8 cellular contexts compared by ENCODE assay signal in genomic region chr17:34579017-34579946, GRCh38. TPM values are rescaled to one million over a fixed set of nuclear protein-coding genes. Genes with fewer than 3 reads are reported as not detected.
A peak's percentile ranks its signal among the peaks of the same experiment; 100 is the strongest.
DNase-seq lines count a peak whose midpoint lies in the region; ATAC-seq, FAIRE-seq and TF ChIP-seq lines count a peak whose summit lies in the region.

TMEM132E (plus strand) TSS chr17:34579582; CDS start chr17:34581077, 1,495 bp downstream.

- H3K9me3 Mint-ChIP-seq in activated B cell treated with CpG ODN at 0.5 μM for 24 hours: peaks cover 3% of the 10 kb centered on the region
- peaks cover 11% of the 10 kb centered on the region for H3K9me3 Mint-ChIP-seq in nephron progenitor cell

- intact Hi-C loops in activated B cell treated with CpG ODN at 0.5 μM for 24 hours (cut with micrococcal nuclease): no loop called here

- FAIRE-seq in GM19239 (lab: Jason Lieb, UNC): no peak

- POLR2A ChIA-PET in activated B cell treated with CpG ODN at 0.5 μM for 24 hours (lab: Charles Lee): no interaction called here

- H3K27ac Mint-ChIP-seq in activated B cell treated with CpG ODN at 0.5 μM for 24 hours: no peak within 1 kb of the TSS
- no peak within 1 kb of the TSS for H3K27ac Mint-ChIP-seq in nephron progenitor cell

- TF ChIP-seq CTCF in activated B cell treated with CpG ODN at 0.5 μM for 24 hours (IDR thresholded peaks at IDR 0.05): no peak
- TF ChIP-seq CTCF in fibroblast of the aortic adventitia (IDR thresholded peaks at IDR 0.05; ENCODE audit: insufficient read depth, low read length): no peak
- TF ChIP-seq CTCF in nephron progenitor cell (IDR thresholded peaks at IDR 0.05): no peak

- CTCF ChIA-PET in activated B cell treated with CpG ODN at 0.5 μM for 24 hours (lab: Charles Lee): no interaction called here

- H3K4me3 Mint-ChIP-seq in activated B cell treated with CpG ODN at 0.5 μM for 24 hours: peak within 1 kb of the TSS; percentile 70
- peak within 1 kb of the TSS; percentile 79 for H3K4me3 Mint-ChIP-seq in nephron progenitor cell

- H3K27me3 Mint-ChIP-seq in activated B cell treated with CpG ODN at 0.5 μM for 24 hours (peaks cover 67% of the 10 kb centered on the region), nephron progenitor cell (ENCODE audit: low read depth, poor library complexity) (peaks cover 100% of the 10 kb centered on the region)

- H3K4me3 ChIP-seq in fibroblast of the aortic adventitia (ENCODE audit: low read depth, low read length): peak within 1 kb of the TSS; percentile 53

- ATAC-seq in activated B cell treated with CpG ODN at 0.5 μM for 24 hours (ENCODE audit: low read depth): no peak
- no peak for ATAC-seq in GM19328 (IDR thresholded peaks at IDR 0.05; ENCODE audit: unreplicated experiment)

- DNase-seq in stimulated activated CD4-positive, alpha-beta T cell treated with anti-CD3 and anti-CD28 coated beads, Interleukin-12 subunit alpha, Interleukin-12 subunit beta, amount 100 ng/mL, for 4 hours: peak; percentile 30
- no peak for DNase-seq in stimulated activated CD4-positive, alpha-beta T cell treated with anti-CD3 and anti-CD28 coated beads, Interleukin-1b, Interleukin-23, amount 100 ng/mL, for 48 hours
- DNase-seq in activated B cell treated with CpG ODN at 0.5 μM for 24 hours (no peak), fibroblast of the aortic adventitia (ENCODE audit: low read depth) (peak; percentile 5), nephron progenitor cell (peak; percentile 80), A172 (ENCODE audit: low spot score) (no peak), GM19239 (ENCODE audit: insufficient read length, low spot score) (no peak)

- peaks cover 17% of the 10 kb centered on the region for H3K4me1 Mint-ChIP-seq in activated B cell treated with CpG ODN at 0.5 μM for 24 hours
- H3K4me1 Mint-ChIP-seq in nephron progenitor cell: peaks cover 19% of the 10 kb centered on the region

- H3K36me3 Mint-ChIP-seq in activated B cell treated with CpG ODN at 0.5 μM for 24 hours (ENCODE audit: low read depth) (no peaks in the 10 kb centered on the region), nephron progenitor cell (ENCODE audit: low read depth) (no peaks in the 10 kb centered on the region)

RNA-seq across cellular contexts. Expression of gene TMEM132E, which starts in this region (rescaled TPM):
- total RNA-seq in activated B cell treated with CpG ODN at 0.5 μM for 24 hours (not detected in 2 replicates), fibroblast of the aortic adventitia (ENCODE audit: low replicate concordance) (under 0.01 and 0.74 TPM in 2 replicates)
- total RNA-seq in A172 (2014; rRNA removed; shearing (Covaris generic)): not detected in 2 replicates

Comparison
In these comparisons a context has a peak if more than half of its experiments do, and no peak if none do; other contexts are left out.
1. DNase-seq: peak in stimulated activated CD4-positive, alpha-beta T cell treated with anti-CD3 and anti-CD28 coated beads, Interleukin-12 subunit alpha, Interleukin-12 subunit beta, amount 100 ng/mL, for 4 hours (single experiment) and nephron progenitor cell (single experiment); none in stimulated activated CD4-positive, alpha-beta T cell treated with anti-CD3 and anti-CD28 coated beads, Interleukin-1b, Interleukin-23, amount 100 ng/mL, for 48 hours (single experiment), activated B cell treated with CpG ODN at 0.5 μM for 24 hours (single experiment), A172 (single experiment) and GM19239 (single experiment).
2. Peak in DNase-seq and H3K4me3 ChIP-seq in fibroblast of the aortic adventitia; RNA of the gene not detected or under 1 TPM.